In genomic region chr6:43088654-43089056, GRCh38 we compare ENCODE assay signal across 12 cellular contexts. TPM values are rescaled to one million over a fixed set of nuclear protein-coding genes. Genes with fewer than 3 reads are reported as not detected.
DNase-seq lines count a peak whose midpoint lies in the region; ATAC-seq, FAIRE-seq and TF ChIP-seq lines count a peak whose summit lies in the region.
"Had no signal": no experiment of that assay in that cellular context is flagged by ENCODE, and none has a peak within 500 bp of the region (broad histone marks: within the 10 kb centered on the region; RNA-seq: fewer than 3 reads in every experiment).

No MANE protein-coding gene starts in this region.

- WGBS in A549 (ENCODE audit: missing lambda C conversion rate) = 77% methylated on average over 4 of the region's 4 CpGs

- CTCF ChIA-PET in A549 (lab: Yijun Ruan, JAX) = interaction anchor here (1.3 kb wide), 1 partner anchor 55 kb away, joined by 3 read pairs; no protein-coding TSS in a partner anchor

- no peak for TF ChIP-seq CTCF in A549 (IDR thresholded peaks at IDR 0.05)
- no peak for TF ChIP-seq CTCF in chondrocyte (IDR thresholded peaks at IDR 0.05)
- TF ChIP-seq CTCF in mesothelial cell of epicardium (IDR thresholded peaks at IDR 0.05; ENCODE audit: unreplicated experiment) = no peak

- H3K9me3 ChIP-seq in A549 (no peaks in the 10 kb centered on the region), HUES6 (ENCODE audit: control insufficient read depth, insufficient read depth, low read depth, low read length) (no peaks in the 10 kb centered on the region)

- ATAC-seq in A549 (no peak), GM19397 (IDR thresholded peaks at IDR 0.05; ENCODE audit: unreplicated experiment) (no peak)

- H3K27me3 Mint-ChIP-seq in chondrocyte (ENCODE audit: low read depth) (no peaks in the 10 kb centered on the region), mesothelial cell of epicardium (ENCODE audit: low read depth) (no peaks in the 10 kb centered on the region)

- H3K4me2 ChIP-seq in A549 = no peak overlapping the region

- no peaks in the 10 kb centered on the region for H3K4me1 ChIP-seq in A549
- H3K4me1 ChIP-seq in HUES6 (ENCODE audit: control insufficient read depth, insufficient read depth, low read length) = peaks cover 49% of the 10 kb centered on the region

- H3K36me3 ChIP-seq in HUES6 (ENCODE audit: control insufficient read depth, insufficient read depth, low read length) = no peaks in the 10 kb centered on the region

- H3K27ac Mint-ChIP-seq in chondrocyte (ENCODE audit: unreplicated experiment) (no peak overlapping the region), mesothelial cell of epicardium (peak overlapping the region; percentile 98)
- H3K27ac Mint-ChIP-seq: naive B cell had no signal

- POLR2A ChIA-PET in A549 (lab: Yijun Ruan, JAX) = no interaction called here

- no peak for TF ChIP-seq EP300 in A549 (IDR thresholded peaks at IDR 0.05)

- TF ChIP-seq RAD21 in A549 (conservative IDR thresholded peaks at IDR 0.05 in 1 of 2, IDR thresholded peaks at IDR 0.05 in 1 of 2) = no peak

- H3K4me3 Mint-ChIP-seq in chondrocyte (ENCODE audit: unreplicated experiment) = no peak overlapping the region
- H3K4me3 Mint-ChIP-seq in mesothelial cell of epicardium = no peak overlapping the region
- H3K4me3 Mint-ChIP-seq: naive B cell had no signal

- H3K36me3 Mint-ChIP-seq in chondrocyte (ENCODE audit: low read depth) = no peaks in the 10 kb centered on the region
- no peaks in the 10 kb centered on the region for H3K36me3 Mint-ChIP-seq in mesothelial cell of epicardium
- H3K36me3 Mint-ChIP-seq: naive B cell had no signal

- H3K4me1 Mint-ChIP-seq in chondrocyte (ENCODE audit: low read depth) (peaks cover 43% of the 10 kb centered on the region), mesothelial cell of epicardium (peaks cover 51% of the 10 kb centered on the region)
- H3K4me1 Mint-ChIP-seq: naive B cell had no signal

- no peak overlapping the region for H3K27ac ChIP-seq in A549
- no peak overlapping the region for H3K27ac ChIP-seq in HUES6 (ENCODE audit: low read depth, low read length)

- no peak overlapping the region for H3K4me3 ChIP-seq in A549
- peak overlapping the region; percentile 25; the same call in 1 of the 2 replicates for H3K4me3 ChIP-seq in HUES6 (ENCODE audit: low read depth, low read length)

- no peak for FAIRE-seq in A549 (lab: Jason Lieb, UNC)

- no peaks in the 10 kb centered on the region for H3K27me3 ChIP-seq in HUES6 (ENCODE audit: control insufficient read depth, insufficient read depth, low read length)

- H3K9me3 Mint-ChIP-seq in chondrocyte (ENCODE audit: low read depth) (no peaks in the 10 kb centered on the region), mesothelial cell of epicardium (no peaks in the 10 kb centered on the region)
- H3K9me3 Mint-ChIP-seq: naive B cell had no signal

- no peak overlapping the region for H3K9ac ChIP-seq in HUES6 (ENCODE audit: low read length)

- TF ChIP-seq POLR2A in A549 (IDR thresholded peaks at IDR 0.05; ENCODE audit: low read length) (no peak), erythroblast (IDR thresholded peaks at IDR 0.05; ENCODE audit: low read length) (no peak)

- DNase-seq in A549 (ENCODE audit: low read depth in 1 of 2, low spot score in 1 of 2) = no peak
- DNase-seq in chondrocyte (ENCODE audit: low spot score) = peak; percentile 47
- DNase-seq in mesothelial cell of epicardium (ENCODE audit: low spot score in 2 of 2, unreplicated experiment in 2 of 2) = no peak
- DNase-seq in erythroblast (lab: John Stamatoyannopoulos, UW) = no peak
- DNase-seq in LoVo (ENCODE audit: low spot score) = no peak
- no peak for DNase-seq in SHP77 treated with DMSO at 0.1 percent for 48 hours (lab: John Stamatoyannopoulos, UW)
- DNase-seq: activated gamma-delta T cell, naive B cell, NCI-H1417 treated with DMSO at 0.1 percent for 48 hours, RPMI8226 had no signal

TF ChIP-seq in A549, 52 proteins besides CTCF, POLR2A, EP300 and RAD21:
- TF ChIP-seq HDAC2 (IDR thresholded peaks at IDR 0.05) (no peak), ZNF302 (CRISPR knock-in tag; IDR thresholded peaks at IDR 0.05) (no peak), PHF8 (IDR thresholded peaks at IDR 0.05; ENCODE audit: borderline replicate concordance, low read depth) (no peak), ZSCAN20 (CRISPR knock-in tag; IDR thresholded peaks at IDR 0.05) (no peak), ZC3H11A (IDR thresholded peaks at IDR 0.05) (peak; percentile 79), ATOH8 (CRISPR knock-in tag; IDR thresholded peaks at IDR 0.05; ENCODE audit: low read depth) (no peak), MAZ (IDR thresholded peaks at IDR 0.05; ENCODE audit: borderline replicate concordance, low read depth, low read length) (no peak), MAX (IDR thresholded peaks at IDR 0.05) (no peak)
- TF ChIP-seq, protein P1, sequence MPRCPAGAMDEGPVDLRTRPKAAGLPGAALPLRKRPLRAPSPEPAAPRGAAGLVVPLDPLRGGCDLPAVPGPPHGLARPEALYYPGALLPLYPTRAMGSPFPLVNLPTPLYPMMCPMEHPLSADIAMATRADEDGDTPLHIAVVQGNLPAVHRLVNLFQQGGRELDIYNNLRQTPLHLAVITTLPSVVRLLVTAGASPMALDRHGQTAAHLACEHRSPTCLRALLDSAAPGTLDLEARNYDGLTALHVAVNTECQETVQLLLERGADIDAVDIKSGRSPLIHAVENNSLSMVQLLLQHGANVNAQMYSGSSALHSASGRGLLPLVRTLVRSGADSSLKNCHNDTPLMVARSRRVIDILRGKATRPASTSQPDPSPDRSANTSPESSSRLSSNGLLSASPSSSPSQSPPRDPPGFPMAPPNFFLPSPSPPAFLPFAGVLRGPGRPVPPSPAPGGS (IDR thresholded peaks at IDR 0.05) = no peak

RNA-seq across cellular contexts. Expression of gene PTK7, which starts 12.5 kb away (rescaled TPM):
- polyA plus RNA-seq in A549 (2011; rRNA removed) (2.8 and 3.4 TPM in 2 replicates), A549 (2017; fragmentation: RNase III; extraction: RNeasy Plus Mini Kit Qiagen cat#74134 plus additional on column Dnase treatment) (4.5 to 5.7 TPM (median 5.6 TPM) in 3 replicates)
- polyA plus RNA-seq in A549 (2012; cell fraction: cytosol; rRNA removed) = 4.3 and 6.3 TPM in 2 replicates
- 14.0 and 14.4 TPM in 2 replicates for polyA plus RNA-seq in A549 (2012; cell fraction: nucleus; rRNA removed)
- polyA minus RNA-seq in A549 (2011; rRNA and poly(A)+ RNA removed) = 4.8 and 7.2 TPM in 2 replicates
- total RNA-seq in chondrocyte (282 to 293 TPM (median 288 TPM) in 3 replicates), mesothelial cell of epicardium (303 to 313 TPM (median 308 TPM) in 3 replicates)

RNA-seq across cellular contexts. Expression of gene KLC4, which starts 29.2 kb away (rescaled TPM):
- 8.4 and 10.0 TPM in 2 replicates for polyA plus RNA-seq in A549 (2011; rRNA removed)
- polyA plus RNA-seq in A549 (2012; cell fraction: cytosol; rRNA removed) = 6.1 and 7.2 TPM in 2 replicates
- polyA plus RNA-seq in A549 (2012; cell fraction: nucleus; rRNA removed) = 19.6 and 22.7 TPM in 2 replicates
- 7.7 to 11.8 TPM (median 9.9 TPM) in 3 replicates for polyA plus RNA-seq in A549 (2017; fragmentation: RNase III; extraction: RNeasy Plus Mini Kit Qiagen cat#74134 plus additional on column Dnase treatment)
- polyA minus RNA-seq in A549 (2011; rRNA and poly(A)+ RNA removed) = 11.1 and 14.1 TPM in 2 replicates
- 30.0 to 37.0 TPM (median 32.3 TPM) in 3 replicates for total RNA-seq in chondrocyte
- total RNA-seq in mesothelial cell of epicardium = 61.9 to 69.2 TPM (median 69.0 TPM) in 3 replicates

RNA-seq across cellular contexts. Expression of gene MRPL2, which starts 29.4 kb away (rescaled TPM):
- polyA plus RNA-seq in A549 (2011; rRNA removed) (20.9 and 33.7 TPM in 2 replicates), A549 (2017; fragmentation: RNase III; extraction: RNeasy Plus Mini Kit Qiagen cat#74134 plus additional on column Dnase treatment) (50.9 to 55.6 TPM (median 51.9 TPM) in 3 replicates)
- 61.5 and 66.4 TPM in 2 replicates for polyA plus RNA-seq in A549 (2012; cell fraction: cytosol; rRNA removed)
- 56.0 and 69.6 TPM in 2 replicates for polyA plus RNA-seq in A549 (2012; cell fraction: nucleus; rRNA removed)
- 22.5 and 33.6 TPM in 2 replicates for polyA minus RNA-seq in A549 (2011; rRNA and poly(A)+ RNA removed)
- total RNA-seq in chondrocyte (42.6 to 46.6 TPM (median 42.9 TPM) in 3 replicates), mesothelial cell of epicardium (50.5 to 55.5 TPM (median 54.9 TPM) in 3 replicates)

RNA-seq across cellular contexts. Expression of gene CUL7, which starts 35.0 kb away (rescaled TPM):
- polyA plus RNA-seq in A549 (2011; rRNA removed) (12.1 and 14.6 TPM in 2 replicates), A549 (2017; fragmentation: RNase III; extraction: RNeasy Plus Mini Kit Qiagen cat#74134 plus additional on column Dnase treatment) (8.1 to 10.6 TPM (median 10.0 TPM) in 3 replicates)
- 10.3 and 11.7 TPM in 2 replicates for polyA plus RNA-seq in A549 (2012; cell fraction: cytosol; rRNA removed)
- polyA plus RNA-seq in A549 (2012; cell fraction: nucleus; rRNA removed) = 40.8 and 41.6 TPM in 2 replicates
- 21.1 and 29.5 TPM in 2 replicates for polyA minus RNA-seq in A549 (2011; rRNA and poly(A)+ RNA removed)
- total RNA-seq in chondrocyte (53.6 to 64.8 TPM (median 54.3 TPM) in 3 replicates), mesothelial cell of epicardium (88.0 to 90.9 TPM (median 90.6 TPM) in 3 replicates)
